Comparison of ENCODE assay signal across 1 cellular context in the genomic region with DNA sequence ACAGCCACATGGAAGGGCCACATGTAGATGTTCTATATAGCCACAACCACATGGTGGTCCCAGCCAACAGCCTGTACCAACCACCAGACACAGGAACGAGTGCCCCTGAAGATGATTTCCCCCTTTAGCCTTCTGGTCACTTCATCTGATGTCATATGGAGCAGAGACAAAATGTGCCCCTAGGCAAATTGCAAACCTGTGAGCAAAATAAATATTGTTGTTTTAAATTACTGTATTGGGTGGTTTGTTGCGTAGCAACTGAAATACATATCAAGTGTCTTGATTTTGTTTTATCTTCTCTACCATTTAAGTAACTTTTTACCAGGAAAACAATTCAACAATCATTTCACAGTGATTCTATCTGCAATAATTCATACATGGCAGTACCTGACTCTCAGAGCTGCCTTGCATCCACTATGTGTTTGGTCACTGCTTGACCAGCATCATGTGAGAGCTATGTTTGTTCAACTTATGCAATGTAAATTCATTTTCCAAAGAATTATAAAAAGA.
TF ChIP-seq lines count a peak whose summit lies in the region.

No MANE protein-coding gene starts in this region.

TF ChIP-seq in HepG2, 621 proteins besides CTCF, POLR2A, EP300 and RAD21 (continued from another document):
- no peak for TF ChIP-seq ARID5B (CRISPR knock-in tag; IDR thresholded peaks at IDR 0.05)
